ENCODE assay signal across 8 cellular contexts in the genomic region with DNA sequence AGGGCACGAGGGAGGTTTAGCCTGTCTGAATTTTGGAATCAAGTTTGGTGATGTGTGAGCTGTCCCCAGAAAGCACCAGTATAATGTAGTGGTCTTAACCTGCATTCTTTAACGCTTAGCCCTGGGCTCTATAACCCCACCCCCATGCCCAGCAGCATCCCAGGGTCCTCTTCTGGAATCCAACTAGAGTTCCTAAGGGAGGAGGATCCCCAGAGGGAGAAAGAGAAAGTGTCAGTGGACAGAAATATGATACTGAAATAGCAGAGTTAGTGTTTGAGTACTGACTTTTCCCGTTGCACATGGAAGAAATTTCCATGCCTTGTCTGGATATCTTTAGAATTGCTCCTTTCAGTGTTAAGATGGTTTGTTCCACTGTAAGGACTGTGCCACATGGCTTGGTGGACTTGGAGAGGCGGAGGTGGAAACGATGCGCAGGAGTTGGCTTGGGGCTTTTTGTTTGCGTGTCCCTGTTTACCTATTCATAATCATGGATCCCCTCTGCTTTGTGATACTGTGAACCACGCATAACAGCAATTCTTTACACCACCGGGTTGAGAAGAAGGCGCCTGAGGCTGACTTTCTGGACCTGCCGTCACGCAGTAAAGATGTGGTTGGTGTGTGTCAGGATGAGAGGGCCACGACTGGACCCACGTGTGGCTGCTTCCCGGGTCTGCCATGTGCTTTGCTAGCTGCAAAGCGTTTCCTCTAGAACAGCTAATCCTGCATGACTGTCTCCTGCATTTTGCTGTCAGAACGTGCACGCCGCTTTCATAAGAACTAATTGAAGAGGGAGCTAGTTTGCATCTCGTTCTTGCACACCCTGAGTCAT.
DNase-seq lines count a peak whose midpoint lies in the region; ATAC-seq and TF ChIP-seq lines count a peak whose summit lies in the region.

No MANE protein-coding gene starts in this region.

- H3K9me3 Mint-ChIP-seq in CD8-positive, alpha-beta T cell = no peaks in the 10 kb centered on the region
- H3K9me3 Mint-ChIP-seq in central memory CD8-positive, alpha-beta T cell = no peaks in the 10 kb centered on the region

- ATAC-seq in CD8-positive, alpha-beta T cell = peak; percentile 45
- ATAC-seq in GM21367 (IDR thresholded peaks at IDR 0.05; ENCODE audit: unreplicated experiment) (peak; percentile 30), left lobe of liver (peak; percentile 55)
- peak; percentile 31 for ATAC-seq in central memory CD8-positive, alpha-beta T cell (replicated peaks; ENCODE audit: extremely low read depth, poor library complexity, severe bottlenecking)

- POLR2A ChIA-PET in CD8-positive, alpha-beta T cell (lab: Charles Lee) = interaction anchor here (0.7 kb wide), 1 partner anchor 32 kb away, joined by 4 read pairs; no protein-coding TSS in a partner anchor

- H3K4me3 ChIP-seq in CD8-positive, alpha-beta T cell (ENCODE audit: low read depth, low read length) = peak overlapping the region; percentile 42
- H3K4me3 ChIP-seq in HUES48 (ENCODE audit: low read depth, low read length) (peak overlapping the region; percentile 54; the same call in 1 of the 2 replicates), H7 (ENCODE audit: insufficient read depth, low read depth, low read length) (no peak overlapping the region)

- CTCF ChIA-PET in CD8-positive, alpha-beta T cell (lab: Charles Lee) = interaction anchor here (1.3 kb wide), 1 partner anchor 25 kb away, joined by 3 read pairs; no protein-coding TSS in a partner anchor

- peak overlapping the region; percentile 78 for H3K27ac Mint-ChIP-seq in CD8-positive, alpha-beta T cell
- H3K27ac Mint-ChIP-seq in central memory CD8-positive, alpha-beta T cell (ENCODE audit: low read depth) = peak overlapping the region; percentile 45

- peaks cover 3% of the 10 kb centered on the region for H3K36me3 ChIP-seq in CD8-positive, alpha-beta T cell (ENCODE audit: insufficient read depth, low read length)
- H3K36me3 ChIP-seq in HUES48 (ENCODE audit: control insufficient read depth, insufficient read depth, low read length) (no peaks in the 10 kb centered on the region), H7 (replicated peaks; ENCODE audit: control insufficient read depth, insufficient read depth, low read length) (no peaks in the 10 kb centered on the region)

- H3K4me3 Mint-ChIP-seq in CD8-positive, alpha-beta T cell = peak overlapping the region; percentile 82
- peak overlapping the region; percentile 79 for H3K4me3 Mint-ChIP-seq in central memory CD8-positive, alpha-beta T cell

- peak overlapping the region; percentile 64 for H3K9ac ChIP-seq in HUES48 (ENCODE audit: low read depth, low read length)

- H3K36me3 Mint-ChIP-seq in CD8-positive, alpha-beta T cell = peaks cover 12% of the 10 kb centered on the region
- peaks cover 9% of the 10 kb centered on the region for H3K36me3 Mint-ChIP-seq in central memory CD8-positive, alpha-beta T cell (ENCODE audit: insufficient read depth)

- H3K4me1 ChIP-seq in CD8-positive, alpha-beta T cell (ENCODE audit: insufficient read depth, low read length) = peaks cover 31% of the 10 kb centered on the region
- peaks cover 56% of the 10 kb centered on the region for H3K4me1 ChIP-seq in HUES48 (ENCODE audit: control insufficient read depth, insufficient read depth, low read length)

- H3K27ac ChIP-seq in CD8-positive, alpha-beta T cell (ENCODE audit: low read depth, low read length) = no peak overlapping the region
- H3K27ac ChIP-seq in HUES48 (ENCODE audit: low read depth, low read length) = peak overlapping the region; percentile 96

- no peak for TF ChIP-seq CTCF in CD8-positive, alpha-beta T cell (IDR thresholded peaks at IDR 0.05)

- intact Hi-C loops in CD8-positive, alpha-beta T cell (cut with DNase I, micrococcal nuclease) = loop anchor here in 1 of 2 experiments (5.0 kb wide), 2 partner anchors 135 to 685 kb away; partner anchors contain the start of gene PUM3

- no peaks in the 10 kb centered on the region for H3K9me3 ChIP-seq in CD8-positive, alpha-beta T cell (ENCODE audit: low read length)
- no peaks in the 10 kb centered on the region for H3K9me3 ChIP-seq in HUES48 (ENCODE audit: control insufficient read depth, insufficient read depth, low read length)

- H3K27me3 ChIP-seq in CD8-positive, alpha-beta T cell (ENCODE audit: insufficient read depth, low read length) = no peaks in the 10 kb centered on the region
- H3K27me3 ChIP-seq in HUES48 (ENCODE audit: control insufficient read depth, insufficient read depth, low read length) = no peaks in the 10 kb centered on the region
- no peaks in the 10 kb centered on the region for H3K27me3 ChIP-seq in H7 (ENCODE audit: control insufficient read depth, insufficient read depth, low read length)

- peaks cover 75% of the 10 kb centered on the region for H3K4me1 Mint-ChIP-seq in CD8-positive, alpha-beta T cell (ENCODE audit: low read depth)
- peaks cover 72% of the 10 kb centered on the region for H3K4me1 Mint-ChIP-seq in central memory CD8-positive, alpha-beta T cell

- DNase-seq in CD8-positive, alpha-beta T cell = peak in 3 of 7 experiments; percentile 8 to 26 (median 22)
- peak; percentile 33 for DNase-seq in UCSD-AML1 (lab: John Stamatoyannopoulos, UW; ENCODE audit: unreplicated experiment)
- DNase-seq in central memory CD8-positive, alpha-beta T cell (ENCODE audit: low spot score in 2 of 2) = no peak
- no peak for DNase-seq in left lobe of liver (ENCODE audit: low spot score)
- DNase-seq in stimulated activated CD4-positive, alpha-beta T cell treated with anti-CD3 and anti-CD28 coated beads, Interleukin-4, amount 100 ng/mL, for 1 hour = peak; percentile 47
- no peak for DNase-seq in H7

- no peaks in the 10 kb centered on the region for H3K27me3 Mint-ChIP-seq in CD8-positive, alpha-beta T cell (ENCODE audit: low read depth)
- no peaks in the 10 kb centered on the region for H3K27me3 Mint-ChIP-seq in central memory CD8-positive, alpha-beta T cell

Comparison
In these comparisons a context has a peak if more than half of its experiments do, and no peak if none do; other contexts are left out.
1. DNase-seq: peak in UCSD-AML1 (single experiment) and stimulated activated CD4-positive, alpha-beta T cell treated with anti-CD3 and anti-CD28 coated beads, Interleukin-4, amount 100 ng/mL, for 1 hour (single experiment); none in central memory CD8-positive, alpha-beta T cell (0 of 2), left lobe of liver (single experiment) and H7 (single experiment).
2. Peak in every context shown above with its lines, with median percentiles within 50 percentile points of each other: ATAC-seq.